9 cellular contexts compared by ENCODE assay signal in the genomic region with DNA sequence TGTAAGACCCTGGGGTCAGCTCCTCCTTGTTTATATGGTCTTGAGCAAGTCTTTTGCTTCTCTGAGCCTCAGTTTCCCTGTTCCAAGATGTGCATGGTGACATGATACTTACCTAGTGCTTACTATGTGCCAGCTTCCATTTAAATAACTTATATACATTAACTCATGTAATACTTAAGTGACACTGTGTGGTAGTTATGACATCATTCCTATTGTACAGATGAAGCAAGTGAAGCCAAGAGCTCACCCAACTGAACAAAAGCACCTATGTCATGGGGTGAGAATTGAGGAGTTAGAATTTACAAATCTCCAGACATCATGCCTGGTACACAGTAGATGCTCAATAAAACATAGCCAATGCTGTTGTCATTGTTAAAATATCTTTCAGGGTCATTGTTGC. TPM values are rescaled to one million over a fixed set of nuclear protein-coding genes. Genes with fewer than 3 reads are reported as not detected.
"Had no signal": no experiment of that assay in that cellular context is flagged by ENCODE, and none has a peak within 500 bp of the region (broad histone marks: within the 10 kb centered on the region; RNA-seq: fewer than 3 reads in every experiment).

No MANE protein-coding gene starts in this region.

- FAIRE-seq: G401.6, GM12878, GM12891, GM12892, GM18507, GM19239 had no signal

- H3K4me3 ChIP-seq: GM12878 had no signal

- ATAC-seq: GM12878 had no signal

- DNase-seq: GDM1, GF-D8 had no signal

RNA-seq across cellular contexts. Expression of gene CMKLR1, which starts 41.3 kb away (rescaled TPM):
- total RNA-seq: G401 had no signal
